Comparison of ENCODE assay signal across 8 cellular contexts in the genomic region with DNA sequence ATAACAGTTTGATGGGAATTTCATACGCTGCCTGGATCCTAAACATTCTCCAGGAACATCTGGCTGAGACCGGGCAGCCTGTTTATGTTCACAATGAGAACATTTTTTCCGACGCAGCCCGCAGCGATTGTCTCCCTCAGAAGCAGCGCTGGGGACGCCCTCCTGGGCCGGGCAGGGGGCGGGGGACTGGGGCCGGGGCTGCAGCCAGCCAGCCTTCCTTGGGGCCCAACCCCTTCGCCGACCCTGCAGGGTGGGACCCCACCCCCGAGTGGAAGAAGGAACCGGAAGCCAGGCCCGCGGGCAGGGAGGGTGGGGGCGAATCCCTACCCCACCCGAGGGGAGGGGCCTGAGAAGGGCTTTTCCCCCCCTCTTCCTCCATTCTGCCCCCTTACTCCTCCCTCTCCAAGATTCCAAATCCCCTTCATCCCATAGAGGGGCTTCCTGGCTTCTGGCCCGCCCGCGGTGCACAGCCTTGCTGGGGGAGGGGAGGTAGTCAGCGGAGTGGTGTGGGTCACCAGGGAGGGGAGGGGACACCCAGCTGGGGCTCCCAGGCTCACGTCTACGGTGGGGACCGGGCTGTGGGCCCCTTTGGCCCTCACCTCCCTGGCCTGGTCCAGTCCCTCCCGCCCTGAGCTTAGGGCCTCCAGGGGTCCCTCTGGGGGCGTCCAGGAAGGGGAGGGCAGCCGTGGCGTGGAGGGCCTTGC.
DNase-seq lines count a peak whose midpoint lies in the region; ATAC-seq and TF ChIP-seq lines count a peak whose summit lies in the region.

No MANE protein-coding gene starts in this region.

- POLR2A ChIA-PET in SK-N-SH (lab: Yijun Ruan, JAX), result no interaction called here
- POLR2A ChIA-PET in activated naive CD8-positive, alpha-beta T cell treated with anti-CD3 and anti-CD28 coated beads, Interleukin-2, amount 10 ng/mL, durations not matched to agents 7 days and 5 days (lab: Charles Lee), result no interaction called here

- no peak overlapping the region for H3K27ac Mint-ChIP-seq in activated naive CD8-positive, alpha-beta T cell treated with anti-CD3 and anti-CD28 coated beads, Interleukin-2, amount 10 ng/mL, durations not matched to agents 7 days and 5 days

- H3K27ac ChIP-seq in SK-N-SH (ENCODE audit: low read depth in 2 of 2, low read length in 1 of 2) (no peak overlapping the region), smooth muscle cell (ENCODE audit: low read depth) (peak overlapping the region; percentile 24)

- no peak overlapping the region for H3K4me3 Mint-ChIP-seq in activated naive CD8-positive, alpha-beta T cell treated with anti-CD3 and anti-CD28 coated beads, Interleukin-2, amount 10 ng/mL, durations not matched to agents 7 days and 5 days

- H2AFZ ChIP-seq in SK-N-SH (ENCODE audit: low read depth), result no peak overlapping the region
- peak overlapping the region; percentile 82 for H2AFZ ChIP-seq in smooth muscle cell (ENCODE audit: low read depth)

- WGBS in SK-N-SH (ENCODE audit: low lambda C conversion rate), result 28% methylated on average over 5 of the region's 30 CpGs
- WGBS in smooth muscle cell (ENCODE audit: low lambda C conversion rate), result 13% methylated on average over 9 of the region's 30 CpGs

- H3K9me3 ChIP-seq in SK-N-SH, result 0 out of 2 replicates have a peak, but pooled peaks cover 3% of the 10 kb centered on the region
- H3K9me3 ChIP-seq in smooth muscle cell (replicated peaks; ENCODE audit: low read depth), result no peaks in the 10 kb centered on the region

- H3F3A ChIP-seq in SK-N-SH (replicated peaks; ENCODE audit: insufficient read depth), result no peaks in the 10 kb centered on the region
- no peaks in the 10 kb centered on the region for H3F3A ChIP-seq in smooth muscle cell (ENCODE audit: low read depth)

- TF ChIP-seq RAD21 in SK-N-SH (IDR thresholded peaks at IDR 0.05; ENCODE audit: low read length), result no peak

- ATAC-seq in SK-N-SH treated with all-trans-retinoic acid at 6 μM for 48 hours, result no peak; the same call in 2 of the 3 replicates
- peak; percentile 9 for ATAC-seq in activated naive CD8-positive, alpha-beta T cell treated with anti-CD3 and anti-CD28 coated beads, Interleukin-2, amount 10 ng/mL, durations not matched to agents 7 days and 5 days (ENCODE audit: low read depth)
- no peak for ATAC-seq in GM21825 (IDR thresholded peaks at IDR 0.05; ENCODE audit: unreplicated experiment)
- no peak for ATAC-seq in HG02678 (IDR thresholded peaks at IDR 0.05; ENCODE audit: unreplicated experiment)

- H4K20me1 ChIP-seq in SK-N-SH (ENCODE audit: insufficient read depth) (no peaks in the 10 kb centered on the region), smooth muscle cell (ENCODE audit: low read depth) (no peaks in the 10 kb centered on the region)

- H3K79me2 ChIP-seq in SK-N-SH (ENCODE audit: insufficient read depth), result no peaks in the 10 kb centered on the region
- no peaks in the 10 kb centered on the region for H3K79me2 ChIP-seq in smooth muscle cell (ENCODE audit: low read depth)

- DNase-seq in SK-N-SH (peak; percentile 84), smooth muscle cell (lab: John Stamatoyannopoulos, UW; ENCODE audit: unreplicated experiment) (no peak), NCI-H2081 (lab: John Stamatoyannopoulos, UW) (no peak)
- peak; percentile 35 for DNase-seq in activated naive CD8-positive, alpha-beta T cell treated with anti-CD3 and anti-CD28 coated beads, Interleukin-2, amount 10 ng/mL, durations not matched to agents 7 days and 5 days

- H3K4me1 ChIP-seq in SK-N-SH (ENCODE audit: control insufficient read depth in 1 of 2, insufficient read depth in 2 of 2, low read depth in 1 of 2, low read length in 1 of 2) (no peaks in the 10 kb centered on the region; a peak in 1 of 4 replicates), smooth muscle cell (ENCODE audit: low read depth) (peaks cover 23% of the 10 kb centered on the region)

- no peaks in the 10 kb centered on the region for H3K27me3 ChIP-seq in SK-N-SH (ENCODE audit: insufficient read depth)
- H3K27me3 ChIP-seq in smooth muscle cell (ENCODE audit: low read depth), result no peaks in the 10 kb centered on the region

- no peak overlapping the region for H3K4me2 ChIP-seq in SK-N-SH
- peak overlapping the region; percentile 90 for H3K4me2 ChIP-seq in smooth muscle cell

- H3K4me3 ChIP-seq in SK-N-SH (ENCODE audit: low read depth in 2 of 2, low read length in 1 of 2), result no peak overlapping the region
- H3K4me3 ChIP-seq in iPS-11a (ENCODE audit: low read depth, low read length), result peak overlapping the region; percentile 8
- peak overlapping the region; percentile 48 for H3K4me3 ChIP-seq in smooth muscle cell

- H3K36me3 ChIP-seq in SK-N-SH (replicated peaks in 1 of 2; ENCODE audit: control insufficient read depth in 1 of 2, insufficient read depth in 2 of 2, low read length in 1 of 2) (no peaks in the 10 kb centered on the region), smooth muscle cell (ENCODE audit: low read depth) (no peaks in the 10 kb centered on the region)

- H3K9ac ChIP-seq in SK-N-SH (no peak overlapping the region), smooth muscle cell (ENCODE audit: low read depth) (peak overlapping the region; percentile 41)

- H3K9me2 ChIP-seq in SK-N-SH, result no peaks in the 10 kb centered on the region

- H3K36me3 Mint-ChIP-seq in activated naive CD8-positive, alpha-beta T cell treated with anti-CD3 and anti-CD28 coated beads, Interleukin-2, amount 10 ng/mL, durations not matched to agents 7 days and 5 days, result no peaks in the 10 kb centered on the region

- TF ChIP-seq CTCF in SK-N-SH (IDR thresholded peaks at IDR 0.05) (no peak), smooth muscle cell (IDR thresholded peaks at IDR 0.05; ENCODE audit: borderline replicate concordance, insufficient read depth, poor library complexity, severe bottlenecking) (no peak)

- no peaks in the 10 kb centered on the region for H3K27me3 Mint-ChIP-seq in activated naive CD8-positive, alpha-beta T cell treated with anti-CD3 and anti-CD28 coated beads, Interleukin-2, amount 10 ng/mL, durations not matched to agents 7 days and 5 days

- H3K9me3 Mint-ChIP-seq in activated naive CD8-positive, alpha-beta T cell treated with anti-CD3 and anti-CD28 coated beads, Interleukin-2, amount 10 ng/mL, durations not matched to agents 7 days and 5 days, result no peaks in the 10 kb centered on the region

- peaks cover 9% of the 10 kb centered on the region for H3K4me1 Mint-ChIP-seq in activated naive CD8-positive, alpha-beta T cell treated with anti-CD3 and anti-CD28 coated beads, Interleukin-2, amount 10 ng/mL, durations not matched to agents 7 days and 5 days

- CTCF ChIA-PET in SK-N-SH (lab: Yijun Ruan, JAX), result interaction anchor here (1.3 kb wide), 1 partner anchor 14 kb away, joined by 3 read pairs; no protein-coding TSS in a partner anchor

- no peak for TF ChIP-seq EP300 in SK-N-SH (IDR thresholded peaks at IDR 0.05; ENCODE audit: borderline replicate concordance in 1 of 2, low read depth in 1 of 2, low read length in 1 of 2)

TF ChIP-seq in SK-N-SH, 30 proteins besides CTCF, POLR2A, EP300 and RAD21 (continues in another document):
- TF ChIP-seq POLR2AphosphoS5 (IDR thresholded peaks at IDR 0.05; ENCODE audit: low read depth, low read length), result no peak
- TF ChIP-seq IRF3 (IDR thresholded peaks at IDR 0.05; ENCODE audit: low read depth, low read length), result no peak
- TF ChIP-seq FOXJ3 (CRISPR knock-in tag; IDR thresholded peaks at IDR 0.05), result no peak
- TF ChIP-seq, protein P1, sequence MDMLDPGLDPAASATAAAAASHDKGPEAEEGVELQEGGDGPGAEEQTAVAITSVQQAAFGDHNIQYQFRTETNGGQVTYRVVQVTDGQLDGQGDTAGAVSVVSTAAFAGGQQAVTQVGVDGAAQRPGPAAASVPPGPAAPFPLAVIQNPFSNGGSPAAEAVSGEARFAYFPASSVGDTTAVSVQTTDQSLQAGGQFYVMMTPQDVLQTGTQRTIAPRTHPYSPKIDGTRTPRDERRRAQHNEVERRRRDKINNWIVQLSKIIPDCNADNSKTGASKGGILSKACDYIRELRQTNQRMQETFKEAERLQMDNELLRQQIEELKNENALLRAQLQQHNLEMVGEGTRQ (IDR thresholded peaks at IDR 0.05; ENCODE audit: borderline replicate concordance, low read depth, low read length), result no peak

TF ChIP-seq in SK-N-SH treated with all-trans-retinoic acid at 6 μM for 48 hours, 23 proteins besides CTCF, POLR2A, EP300 and RAD21 (continues in another document):
- no peak for TF ChIP-seq TSHZ2 (CRISPR knock-in tag; IDR thresholded peaks at IDR 0.05)
- TF ChIP-seq ZFP3 (CRISPR knock-in tag; IDR thresholded peaks at IDR 0.05), result no peak

Comparison
In these comparisons a context has a peak if more than half of its experiments do, and no peak if none do; other contexts are left out.
1. DNase-seq: peak in SK-N-SH (single experiment) and activated naive CD8-positive, alpha-beta T cell treated with anti-CD3 and anti-CD28 coated beads, Interleukin-2, amount 10 ng/mL, durations not matched to agents 7 days and 5 days (single experiment); none in smooth muscle cell (single experiment) and NCI-H2081 (0 of 2).
2. H3K4me3 ChIP-seq: peak in iPS-11a (single experiment) and smooth muscle cell (single experiment); none in SK-N-SH (0 of 2).